Comparison of ENCODE assay signal across 1 cellular context in genomic region chr19:43466793-43467192, GRCh38.
TF ChIP-seq lines count a peak whose summit lies in the region.

No MANE protein-coding gene starts in this region.

TF ChIP-seq in HepG2, 621 proteins besides CTCF, POLR2A, EP300 and RAD21:
- TF ChIP-seq MAFK (conservative IDR thresholded peaks at IDR 0.05 in 1 of 2, IDR thresholded peaks at IDR 0.05 in 1 of 2; ENCODE audit: low read length in 2 of 2) (no peak), ETV6 (CRISPR knock-in tag; conservative IDR thresholded peaks at IDR 0.05) (no peak)
